32 cellular contexts compared by ENCODE assay signal in genomic region chr22:47463220-47463619, GRCh38.
DNase-seq lines count a peak whose midpoint lies in the region; ATAC-seq and TF ChIP-seq lines count a peak whose summit lies in the region.
"Had no signal": no experiment of that assay in that cellular context is flagged by ENCODE, and none has a peak within 500 bp of the region (broad histone marks: within the 10 kb centered on the region; RNA-seq: fewer than 3 reads in every experiment).

No MANE protein-coding gene starts in this region.

- intact Hi-C loops in esophagus muscularis mucosa (cut with DNase I) = no loop called here
- intact Hi-C loops in Caco-2 (cut with micrococcal nuclease; ENCODE audit: unreplicated experiment) = no loop called here

- H3K36me3 ChIP-seq in esophagus muscularis mucosa (no peaks in the 10 kb centered on the region), Caco-2 (ENCODE audit: control insufficient read depth, insufficient read depth, low read length) (no peaks in the 10 kb centered on the region)
- H3K36me3 ChIP-seq: BE2C; BLaER1; BLaER1 treated with 17β-estradiol and CSF1 and Interleukin-3, amounts not matched to agents 10 nM and 100 nM had no signal

- H3K27me3 Mint-ChIP-seq in Caco-2 (ENCODE audit: insufficient read depth, unreplicated experiment) = peaks cover 15% of the 10 kb centered on the region

- DNase-seq in AG04450 (ENCODE audit: low read depth, low spot score) (no peak), esophagus muscularis mucosa (ENCODE audit: extremely low spot score) (peak; percentile 66), mesenteric fat pad (ENCODE audit: low spot score) (peak; percentile 68), Caco-2 (no peak)
- DNase-seq: 8988T; ACHN; AML-193; BE2C; C1 segment of cervical spinal cord; Calu3; CD4-positive, alpha-beta memory T cell; CD4-positive, alpha-beta T cell; CD4-positive, CD25-positive, alpha-beta regulatory T cell; CD8-positive, alpha-beta memory T cell; CD8-positive, alpha-beta T cell; COR-L47; DMS 273 treated with DMSO at 0.1 percent for 48 hours; DMS153; DMS53; DMS79; DMS79 treated with DMSO at 0.1 percent for 48 hours; DND-41; EL had no signal

- no peak overlapping the region for H3K4me3 ChIP-seq in AG04450 (ENCODE audit: low read depth, low read length)
- no peak overlapping the region for H3K4me3 ChIP-seq in esophagus muscularis mucosa
- no peak overlapping the region for H3K4me3 ChIP-seq in Caco-2 (ENCODE audit: low read depth, low read length)
- H3K4me3 ChIP-seq: A549; BLaER1; BLaER1 treated with 17β-estradiol and CSF1 and Interleukin-3, amounts not matched to agents 10 nM and 100 nM had no signal

- H3K4me1 Mint-ChIP-seq in Caco-2 (ENCODE audit: low read depth, unreplicated experiment) = no peaks in the 10 kb centered on the region
- H3K4me1 Mint-ChIP-seq: B cell; CD14-positive monocyte; CD4-positive, alpha-beta memory T cell; CD4-positive, CD25-positive, alpha-beta regulatory T cell; CD8-positive, alpha-beta memory T cell had no signal

- no TSS peak for BruUV-seq in Caco-2 (replicated peaks; lab: Mats Ljungman, UMichigan)

- H3K27ac ChIP-seq in AG04450 (ENCODE audit: low read depth, low read length) (peak overlapping the region; percentile 11), esophagus muscularis mucosa (replicated peaks in 1 of 4) (no peak overlapping the region)
- H3K27ac ChIP-seq: 22Rv1; A549; BLaER1; BLaER1 treated with 17β-estradiol and CSF1 and Interleukin-3, amounts not matched to agents 10 nM and 100 nM; C4-2B had no signal

- no peak for TF ChIP-seq CTCF in AG04450 (IDR thresholded peaks at IDR 0.05; ENCODE audit: low read depth, low read length)
- TF ChIP-seq CTCF in esophagus muscularis mucosa (IDR thresholded peaks at IDR 0.05) = no peak
- TF ChIP-seq CTCF in Caco-2 (IDR thresholded peaks at IDR 0.05; ENCODE audit: insufficient read depth in 1 of 2, low read depth in 1 of 2, low read length in 1 of 2, severe bottlenecking in 1 of 2, unreplicated experiment in 1 of 2) = no peak

- H3K9me3 Mint-ChIP-seq in Caco-2 (ENCODE audit: unreplicated experiment) = peaks cover 21% of the 10 kb centered on the region

- H3K4me1 ChIP-seq in esophagus muscularis mucosa (no peaks in the 10 kb centered on the region), Caco-2 (no peaks in the 10 kb centered on the region)
- H3K4me1 ChIP-seq: A549; BE2C; BLaER1; BLaER1 treated with 17β-estradiol and CSF1 and Interleukin-3, amounts not matched to agents 10 nM and 100 nM had no signal

- ATAC-seq in HG03196 (IDR thresholded peaks at IDR 0.05; ENCODE audit: unreplicated experiment) (no peak), GM18870 (IDR thresholded peaks at IDR 0.05; ENCODE audit: unreplicated experiment) (no peak)
- ATAC-seq: A549; CD8-positive, alpha-beta T cell had no signal

- CTCF ChIA-PET in AG04450 (lab: Charles Lee) = no interaction called here
- CTCF ChIA-PET in Caco-2 (lab: Charles Lee) = no interaction called here

- TF ChIP-seq POLR2A in esophagus muscularis mucosa (IDR thresholded peaks at IDR 0.05; ENCODE audit: low read depth) = no peak

- H3K9me3 ChIP-seq in AG04450 (ENCODE audit: control insufficient read depth, insufficient read depth, low read length) = peaks cover 15% of the 10 kb centered on the region
- H3K9me3 ChIP-seq in esophagus muscularis mucosa = peaks cover 0 to 25% (median 13%) of the 10 kb centered on the region in 4 donors
- H3K9me3 ChIP-seq in Caco-2 = no peaks in the 10 kb centered on the region
- H3K9me3 ChIP-seq: A549, BE2C had no signal

- POLR2A ChIA-PET in AG04450 (lab: Yijun Ruan, JAX) = no interaction called here
- POLR2A ChIA-PET in Caco-2 (lab: Charles Lee) = no interaction called here

- WGBS in esophagus muscularis mucosa = 85% methylated on average over 8 of the region's 8 CpGs

- no peak overlapping the region for H3K4me3 Mint-ChIP-seq in Caco-2 (ENCODE audit: unreplicated experiment)
- H3K4me3 Mint-ChIP-seq: B cell; CD14-positive monocyte; CD4-positive, alpha-beta memory T cell; CD4-positive, alpha-beta T cell; CD4-positive, CD25-positive, alpha-beta regulatory T cell; CD8-positive, alpha-beta memory T cell; CD8-positive, alpha-beta T cell had no signal

- H3K27ac Mint-ChIP-seq in Caco-2 (ENCODE audit: unreplicated experiment) = no peak overlapping the region
- H3K27ac Mint-ChIP-seq: B cell; CD14-positive monocyte; CD4-positive, alpha-beta T cell; CD8-positive, alpha-beta T cell had no signal

- H3K27me3 ChIP-seq in AG04450 (ENCODE audit: control insufficient read depth, insufficient read depth, low read length) (no peaks in the 10 kb centered on the region), esophagus muscularis mucosa (peaks cover 0 to 6% (median 0%) of the 10 kb centered on the region in 4 donors), Caco-2 (replicated peaks; ENCODE audit: control insufficient read depth, insufficient read depth, low read length) (no peaks in the 10 kb centered on the region)
- H3K27me3 ChIP-seq: BE2C; BLaER1; BLaER1 treated with 17β-estradiol and CSF1 and Interleukin-3, amounts not matched to agents 10 nM and 100 nM had no signal

- H3K36me3 Mint-ChIP-seq in Caco-2 (ENCODE audit: insufficient read depth, unreplicated experiment) = no peaks in the 10 kb centered on the region
- H3K36me3 Mint-ChIP-seq: CD14-positive monocyte; CD4-positive, CD25-positive, alpha-beta regulatory T cell had no signal

- TF ChIP-seq EP300 in esophagus muscularis mucosa (IDR thresholded peaks at IDR 0.05) = no peak

Comparison
In these comparisons a context has a peak if more than half of its experiments do, and no peak if none do; other contexts are left out.
1. DNase-seq: peak in esophagus muscularis mucosa (single experiment) and mesenteric fat pad (single experiment); none in AG04450 (single experiment) and Caco-2 (0 of 2).